ENCODE assay signal across 1 cellular context in the genomic region with DNA sequence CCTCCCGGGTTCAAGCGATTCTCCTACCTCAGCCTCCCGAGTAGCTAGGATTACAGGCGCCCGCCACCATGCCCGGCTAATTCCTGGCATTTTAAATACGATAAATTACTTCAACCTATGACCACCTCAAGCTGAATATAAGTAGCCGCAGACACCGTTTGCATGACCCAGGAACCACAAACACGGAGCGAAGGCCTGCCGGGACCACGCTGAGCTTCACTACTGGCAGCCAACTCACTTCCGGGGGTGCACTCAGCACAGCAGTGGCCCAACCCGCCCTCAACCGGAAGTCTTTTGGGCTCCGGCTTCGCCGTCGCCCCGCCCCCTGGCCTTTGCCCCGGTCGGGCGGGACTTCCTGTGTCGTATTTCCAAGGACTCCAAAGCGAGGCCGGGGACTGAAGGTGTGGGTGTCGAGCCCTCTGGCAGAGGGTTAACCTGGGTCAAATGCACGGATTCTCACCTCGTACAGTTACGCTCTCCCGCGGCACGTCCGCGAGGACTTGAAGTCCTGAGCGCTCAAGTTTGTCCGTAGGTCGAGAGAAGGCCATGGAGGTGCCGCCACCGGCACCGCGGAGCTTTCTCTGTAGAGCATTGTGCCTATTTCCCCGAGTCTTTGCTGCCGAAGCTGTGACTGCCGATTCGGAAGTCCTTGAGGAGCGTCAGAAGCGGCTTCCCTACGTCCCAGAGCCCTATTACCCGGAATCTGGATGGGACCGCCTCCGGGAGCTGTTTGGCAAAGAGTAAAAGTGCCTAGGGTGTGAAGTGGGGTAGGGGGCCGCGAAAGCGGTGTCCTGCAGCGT.
A peak's percentile ranks its signal among the peaks of the same experiment; 100 is the strongest.
TF ChIP-seq lines count a peak whose summit lies in the region.

A gene with protein sequence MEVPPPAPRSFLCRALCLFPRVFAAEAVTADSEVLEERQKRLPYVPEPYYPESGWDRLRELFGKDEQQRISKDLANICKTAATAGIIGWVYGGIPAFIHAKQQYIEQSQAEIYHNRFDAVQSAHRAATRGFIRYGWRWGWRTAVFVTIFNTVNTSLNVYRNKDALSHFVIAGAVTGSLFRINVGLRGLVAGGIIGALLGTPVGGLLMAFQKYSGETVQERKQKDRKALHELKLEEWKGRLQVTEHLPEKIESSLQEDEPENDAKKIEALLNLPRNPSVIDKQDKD (plus strand): TSS at position 360 of the 800 bp plus-strand sequence. CDS start 187 bp downstream, at position 547.

TF ChIP-seq in WTC11, 78 proteins besides CTCF, POLR2A, EP300 and RAD21 (continued from another document):
- 0 out of 2 replicates have a peak, but pooled peaks have one; percentile 82 for TF ChIP-seq CBFB (CRISPR knock-in tag; IDR thresholded peaks at IDR 0.05; ENCODE audit: low read depth)
- no peak for TF ChIP-seq ZBTB21 (CRISPR knock-in tag; IDR thresholded peaks at IDR 0.05; ENCODE audit: borderline replicate concordance)
- TF ChIP-seq RORB (CRISPR knock-in tag; IDR thresholded peaks at IDR 0.05), result no peak
- no peak for TF ChIP-seq NR1H2 (CRISPR knock-in tag; IDR thresholded peaks at IDR 0.05)
TF ChIP-seq in WTC11: peak in this region for 17.
